ENCODE assay signal across 8 cellular contexts in the genomic region with DNA sequence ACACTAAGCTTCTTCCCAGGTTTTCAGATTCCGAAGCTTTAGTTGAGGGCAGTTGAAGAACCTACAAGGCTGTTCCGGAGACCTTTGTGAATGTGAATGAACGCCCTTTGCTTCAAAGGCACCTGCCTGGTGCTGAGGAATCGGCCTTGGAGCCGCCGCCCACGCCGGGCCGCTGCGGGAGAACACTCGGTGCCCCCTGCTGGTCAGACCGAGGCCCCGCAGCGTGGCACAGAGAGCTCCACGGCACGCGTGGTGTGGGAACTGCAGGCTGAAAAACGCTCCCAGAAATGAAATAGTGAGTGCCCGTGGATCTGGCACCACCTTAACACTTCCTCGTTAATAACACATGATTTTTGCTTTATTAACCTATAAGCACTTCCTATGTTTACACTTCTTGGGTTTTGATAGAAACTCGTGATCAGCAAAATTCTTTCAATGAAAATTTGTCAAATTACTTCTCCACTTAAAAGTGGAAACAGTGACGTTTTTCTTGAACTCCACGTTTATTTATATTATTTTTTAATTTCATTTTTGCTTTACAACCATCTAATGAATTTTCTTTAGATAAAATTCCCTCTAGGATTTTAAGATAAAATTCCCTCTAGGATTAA.
DNase-seq lines count a peak whose midpoint lies in the region; ATAC-seq and TF ChIP-seq lines count a peak whose summit lies in the region.

No MANE protein-coding gene starts in this region.

- peak; percentile 62 for DNase-seq in CD1c-positive myeloid dendritic cell (ENCODE audit: extremely low spot score)
- DNase-seq in HFF-Myc (ENCODE audit: extremely low read depth, low read depth), result no peak
- DNase-seq in SKM-1 treated with dmso at 0.1 percent for 144 hours (lab: John Stamatoyannopoulos, UW; ENCODE audit: unreplicated experiment), result peak; percentile 35
- peak; percentile 22 to 51 for DNase-seq in erythroblast (lab: John Stamatoyannopoulos, UW)
- DNase-seq in osteoblast (ENCODE audit: insufficient read length, low spot score, missing footprints), result peak; percentile 43
- no peak for DNase-seq in DMS79 (lab: John Stamatoyannopoulos, UW)

- no peaks in the 10 kb centered on the region for H3K4me1 ChIP-seq in osteoblast (ENCODE audit: insufficient read depth, low read length)

- H2AFZ ChIP-seq in osteoblast (ENCODE audit: low read length), result no peak overlapping the region

- H4K20me1 ChIP-seq in osteoblast (ENCODE audit: insufficient read depth, low read length), result no peaks in the 10 kb centered on the region

- no peak for ATAC-seq in HG02852 (IDR thresholded peaks at IDR 0.05; ENCODE audit: unreplicated experiment)
- no peak for ATAC-seq in GM21367 (IDR thresholded peaks at IDR 0.05; ENCODE audit: unreplicated experiment)

- H3K36me3 ChIP-seq in osteoblast (ENCODE audit: insufficient read depth, low read length), result no peaks in the 10 kb centered on the region

- H3K4me2 ChIP-seq in osteoblast (ENCODE audit: insufficient read depth, low read length), result no peak overlapping the region

- H3K4me3 ChIP-seq in HFF-Myc (replicated peaks; ENCODE audit: low read depth, low read length) (no peak overlapping the region), osteoblast (ENCODE audit: insufficient read depth, low read length) (no peak overlapping the region)

- H3K79me2 ChIP-seq in osteoblast (ENCODE audit: insufficient read depth, low read length), result no peaks in the 10 kb centered on the region

- no peak for TF ChIP-seq POLR2A in erythroblast (IDR thresholded peaks at IDR 0.05; ENCODE audit: low read length)

- no peaks in the 10 kb centered on the region for H3K27me3 ChIP-seq in osteoblast (ENCODE audit: insufficient read depth, low read length)

- TF ChIP-seq CTCF in HFF-Myc (IDR thresholded peaks at IDR 0.05; ENCODE audit: low read depth, low read length, missing control alignments) (peak; percentile 34), osteoblast (IDR thresholded peaks at IDR 0.05; ENCODE audit: extremely low read depth, low read depth, low read length) (no peak)

- H3K9me3 ChIP-seq in osteoblast (ENCODE audit: low read depth, low read length), result peaks cover 3% of the 10 kb centered on the region

- H3K27ac ChIP-seq in osteoblast (ENCODE audit: low read depth, low read length), result no peak overlapping the region

Comparison
In these comparisons a context has a peak if more than half of its experiments do, and no peak if none do; other contexts are left out.
1. DNase-seq: peak in CD1c-positive myeloid dendritic cell (single experiment), SKM-1 treated with dmso at 0.1 percent for 144 hours (single experiment), erythroblast (2 of 2) and osteoblast (single experiment); none in HFF-Myc (single experiment) and DMS79 (single experiment).